ENCODE assay signal across 19 cellular contexts in the genomic region with DNA sequence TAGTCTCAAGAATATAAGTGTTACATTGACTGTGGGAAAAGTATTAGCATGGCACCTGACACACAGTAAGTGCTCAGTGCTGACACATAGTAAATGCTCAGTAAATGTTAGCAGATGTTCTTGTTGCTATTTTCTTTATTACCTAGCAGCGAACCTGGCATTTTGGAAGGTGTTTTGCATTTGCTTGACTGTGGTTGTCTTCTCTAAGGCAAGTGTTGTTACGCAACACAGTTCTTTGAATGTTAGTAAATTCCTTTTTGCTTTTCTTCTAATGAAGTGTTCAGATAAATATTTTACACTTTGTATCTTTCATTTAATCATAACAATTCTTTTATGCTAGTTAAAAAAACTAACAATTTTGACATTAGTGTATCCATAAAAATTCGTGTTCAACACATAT. TPM values are rescaled to one million over a fixed set of nuclear protein-coding genes. Genes with fewer than 3 reads are reported as not detected.
DNase-seq lines count a peak whose midpoint lies in the region; FAIRE-seq and TF ChIP-seq lines count a peak whose summit lies in the region.
"Had no signal": no experiment of that assay in that cellular context is flagged by ENCODE, and none has a peak within 500 bp of the region (broad histone marks: within the 10 kb centered on the region; RNA-seq: fewer than 3 reads in every experiment).

No MANE protein-coding gene starts in this region.

- H4K20me1 ChIP-seq in KMS-11 (ENCODE audit: insufficient read depth): no peaks in the 10 kb centered on the region
- no peaks in the 10 kb centered on the region for H4K20me1 ChIP-seq in H1 (replicated peaks in 1 of 2; ENCODE audit: control insufficient read depth in 1 of 2, insufficient read depth in 2 of 2, low read length in 2 of 2)

- peaks cover 73% of the 10 kb centered on the region for H3K4me1 ChIP-seq in KMS-11 (ENCODE audit: low read depth, poor library complexity, severe bottlenecking)
- H3K4me1 ChIP-seq in H1 (replicated peaks in 1 of 4; ENCODE audit: control insufficient read depth in 3 of 4, insufficient read depth in 4 of 4, low read length in 3 of 4): peaks cover 0 to 5% (median 1%) of the 10 kb centered on the region in 4 experiments; a peak in 3 of 7 replicates
- H3K4me1 ChIP-seq: BE2C had no signal

- no peak overlapping the region for H3K9ac ChIP-seq in KMS-11
- H3K9ac ChIP-seq in H1 (replicated peaks in 1 of 4; ENCODE audit: extremely low read depth in 1 of 4, low read depth in 3 of 4, low read length in 3 of 4): no peak overlapping the region

- TF ChIP-seq CTCF in KMS-11 (conservative IDR thresholded peaks at IDR 0.05; ENCODE audit: low read depth, low read length) (no peak), H1 (IDR thresholded peaks at IDR 0.05; ENCODE audit: control extremely low read depth in 1 of 3, insufficient read depth in 1 of 3, low read depth in 1 of 3, low read length in 3 of 3) (no peak)

- H3K79me2 ChIP-seq in KMS-11 (ENCODE audit: insufficient read depth, low read depth) (no peaks in the 10 kb centered on the region; the same call in 1 of the 2 replicates), H1 (ENCODE audit: control insufficient read depth in 1 of 2, insufficient read depth in 2 of 2, low read length in 2 of 2) (no peaks in the 10 kb centered on the region)

- H2BK120ac ChIP-seq in H1 (replicated peaks; ENCODE audit: low read depth, low read length): no peak overlapping the region

- no peak overlapping the region for H4K8ac ChIP-seq in H1 (ENCODE audit: extremely low read depth, insufficient read depth, low read length)

- peak overlapping the region; percentile 73 for H3K4me2 ChIP-seq in KMS-11
- no peak overlapping the region for H3K4me2 ChIP-seq in H1 (ENCODE audit: insufficient read depth in 1 of 2, low read depth in 2 of 2, low read length in 2 of 2)

- DNase-seq in H1 (ENCODE audit: low read depth in 1 of 2, low spot score in 2 of 2) (no peak), renal cortical epithelial cell (ENCODE audit: low read depth) (peak; percentile 59), SIG-M5 (lab: John Stamatoyannopoulos, UW) (no peak), NCI-H1105 (lab: John Stamatoyannopoulos, UW) (no peak)
- no peak for DNase-seq in stimulated activated CD4-positive, alpha-beta T cell treated with anti-CD3 and anti-CD28 coated beads, Interleukin-2, amount 100 ng/mL, for 48 hours
- DNase-seq: BE2C; CD4-positive, CD25-positive, alpha-beta regulatory T cell; COR-L47; DMS79 treated with DMSO at 0.1 percent for 48 hours; HCEC 1CT; Karpas-422; NCI-H1092; NCI-H1436 treated with DMSO at 0.1 percent for 48 hours; NCI-H2029 treated with DMSO at 0.1 percent for 48 hours; NCI-H2171; NCI-H524 treated with DMSO at 0.1 percent for 48 hours had no signal

- no peak overlapping the region for H3K4ac ChIP-seq in H1 (replicated peaks; ENCODE audit: insufficient read length, low read depth, low read length)

- H3K18ac ChIP-seq in H1 (ENCODE audit: extremely low read depth, low read length): no peak overlapping the region

- CTCF ChIA-PET in H1 (lab: Charles Lee; ENCODE audit: partially characterized antibody): interaction anchor here (0.6 kb wide), 1 partner anchor 457 kb away, joined by 3 read pairs; no protein-coding TSS in a partner anchor

- H2BK15ac ChIP-seq in H1 (ENCODE audit: low read length): no peak overlapping the region

- POLR2A ChIA-PET in H1 (lab: Charles Lee; ENCODE audit: partially characterized antibody): no interaction called here

- no peaks in the 10 kb centered on the region for H3K36me3 ChIP-seq in KMS-11 (ENCODE audit: insufficient read depth)
- H3K36me3 ChIP-seq in H1 (ENCODE audit: control insufficient read depth in 2 of 4, insufficient read depth in 4 of 4, low read length in 3 of 4): no peaks in the 10 kb centered on the region
- H3K36me3 ChIP-seq: BE2C had no signal

- H3K79me1 ChIP-seq in H1 (ENCODE audit: low read depth, low read length): no peaks in the 10 kb centered on the region

- H2AFZ ChIP-seq in KMS-11 (ENCODE audit: low read depth) (no peak overlapping the region), H1 (ENCODE audit: low read length) (no peak overlapping the region)

- H3K4me3 ChIP-seq in KMS-11 (IDR thresholded peaks at IDR 0.05; ENCODE audit: insufficient read depth, low read depth, low read length) (no peak overlapping the region), H1 (ENCODE audit: extremely low read depth in 1 of 4, insufficient read depth in 2 of 4, low read depth in 3 of 4, low read length in 4 of 4) (no peak overlapping the region)
- H3K4me3 ChIP-seq: GM12878 had no signal

- no peak overlapping the region for H2AK5ac ChIP-seq in H1 (ENCODE audit: low read depth, low read length)

- no peak overlapping the region for H2BK12ac ChIP-seq in H1 (ENCODE audit: low read depth, low read length)

- no peaks in the 10 kb centered on the region for H3K9me3 ChIP-seq in H1 (ENCODE audit: insufficient read depth in 2 of 2, low read depth in 1 of 2, low read length in 1 of 2)
- H3K9me3 ChIP-seq: BE2C had no signal

- H3K27ac ChIP-seq in KMS-11 (peak overlapping the region; percentile 57), H1 (ENCODE audit: low read depth, low read length) (no peak overlapping the region)

- no peak overlapping the region for H2BK5ac ChIP-seq in H1 (ENCODE audit: low read depth, low read length)

- no peak overlapping the region for H3K23ac ChIP-seq in H1 (ENCODE audit: insufficient read length)

- TF ChIP-seq POLR2A in H1 (IDR thresholded peaks at IDR 0.05; ENCODE audit: control extremely low read depth in 1 of 2, low read depth in 2 of 2, low read length in 2 of 2): no peak

- no peak for TF ChIP-seq RAD21 in H1 (IDR thresholded peaks at IDR 0.05 in 1 of 2, conservative IDR thresholded peaks at IDR 0.05 in 1 of 2; ENCODE audit: low read depth in 2 of 2, low read length in 2 of 2)

- H3K23me2 ChIP-seq in H1 (ENCODE audit: low read depth, low read length): peaks cover 7% of the 10 kb centered on the region; the same call in 1 of the 2 replicates

- 84% methylated on average over 3 of the region's 3 CpGs; no CpG with 5 or more reads in 1 of the 2 experiments for WGBS in H1 (ENCODE audit: extremely low coverage in 1 of 2, insufficient coverage in 1 of 2, insufficient read length in 1 of 2, insufficient replicate concordance in 2 of 2, low coverage in 1 of 2, low lambda C conversion rate in 2 of 2, missing lambda C conversion rate in 1 of 2), 2 experiments

- H3K14ac ChIP-seq in H1 (ENCODE audit: insufficient read length): no peak overlapping the region

- no peaks in the 10 kb centered on the region for H3K27me3 ChIP-seq in KMS-11 (ENCODE audit: insufficient read depth, low read depth)
- H3K27me3 ChIP-seq in H1 (replicated peaks in 1 of 4; ENCODE audit: control insufficient read depth in 3 of 4, extremely low read depth in 1 of 4, insufficient read depth in 3 of 4, low read length in 3 of 4): peaks cover 0 to 3% (median 1%) of the 10 kb centered on the region in 4 experiments; a peak in 3 of 7 replicates
- H3K27me3 ChIP-seq: BE2C had no signal

- H2BK20ac ChIP-seq in H1 (ENCODE audit: low read length): no peak overlapping the region

- no peak for TF ChIP-seq EP300 in H1 (IDR thresholded peaks at IDR 0.05; ENCODE audit: borderline replicate concordance in 1 of 2, low read depth in 2 of 2, low read length in 2 of 2)

- FAIRE-seq in G401.6 (lab: Jason Lieb, UNC) (peak; percentile 81), H1 (lab: Jason Lieb, UNC) (no peak)
- FAIRE-seq: GM12878 had no signal

- H4K91ac ChIP-seq in H1 (replicated peaks; ENCODE audit: insufficient read length, low read length): no peak overlapping the region

- H4K5ac ChIP-seq in H1 (ENCODE audit: insufficient read length, low read depth, low read length): no peak overlapping the region

- no peak overlapping the region for H3K56ac ChIP-seq in H1 (replicated peaks; ENCODE audit: insufficient read length, low read depth, low read length)

TF ChIP-seq in H1, 55 proteins besides CTCF, POLR2A, EP300 and RAD21:
- no peak for TF ChIP-seq PHF8 (conservative IDR thresholded peaks at IDR 0.05; ENCODE audit: low read depth, low read length)
- TF ChIP-seq CEBPB (IDR thresholded peaks at IDR 0.05; ENCODE audit: low read depth, low read length): peak; percentile 89
- TF ChIP-seq HDAC6 (IDR thresholded peaks at IDR 0.05; ENCODE audit: low read depth, low read length): no peak
- no peak for TF ChIP-seq BACH1 (IDR thresholded peaks at IDR 0.05; ENCODE audit: low read length)
- no peak for TF ChIP-seq TEAD4 (IDR thresholded peaks at IDR 0.05; ENCODE audit: low read depth, low read length)
- no peak for TF ChIP-seq SIRT6 (IDR thresholded peaks at IDR 0.05; ENCODE audit: low read length)

RNA-seq across cellular contexts. Expression of a gene that starts 5.2 kb away (rescaled TPM):
- 1.4 and 1.9 TPM in 2 replicates for total RNA-seq in H1 (2021; fragmentation: NEBNext Ultra II Directional; extraction: Animal tissue kit (Norgen Biotek cat#: 25700))
- 0.46 and 0.53 TPM in 2 replicates for polyA plus RNA-seq in H1 (2011; rRNA removed)
- polyA plus RNA-seq in H1 (2011; cell fraction: cytosol; rRNA removed): 0.57 TPM
- 1.3 TPM for polyA plus RNA-seq in H1 (2011; cell fraction: nucleus; rRNA removed)
- 0.38 to 0.80 TPM (median 0.65 TPM) in 4 replicates for polyA plus RNA-seq in H1 (2012, experiment 1 of 2)
- 0.05 TPM for polyA plus RNA-seq in H1 (2012, experiment 2 of 2)
- 0.71 TPM for polyA plus RNA-seq in H1 (2013, experiment 1 of 2)
- polyA plus RNA-seq in H1 (2013, experiment 2 of 2): 0.81 TPM
- polyA minus RNA-seq in H1 (2011; rRNA and poly(A)+ RNA removed): 1.6 and 2.5 TPM in 2 replicates
- 1.3 TPM for polyA minus RNA-seq in H1 (2011; cell fraction: cytosol; rRNA and poly(A)+ RNA removed)
- polyA minus RNA-seq in H1 (2011; cell fraction: nucleus; rRNA and poly(A)+ RNA removed): 4.3 TPM
- total RNA-seq in renal cortical epithelial cell: 46.7 and 109 TPM in 2 replicates
- polyA plus RNA-seq: CD4-positive, CD25-positive, alpha-beta regulatory T cell had no signal

Comparison
In these comparisons a context has a peak if more than half of its experiments do, and no peak if none do; other contexts are left out.
1. RNA of a gene that starts 5.2 kb away (total RNA-seq): 46.7 to 109 TPM in renal cortical epithelial cell; 1.4 to 1.9 TPM in H1; every median in the first group is over 10 times any median in the second.